1 cellular context compared by ENCODE assay signal in genomic region chr22:35443790-35444684, GRCh38.
TF ChIP-seq lines count a peak whose summit lies in the region.

No MANE protein-coding gene starts in this region.

TF ChIP-seq in IMR-90, 13 proteins besides CTCF, POLR2A, EP300 and RAD21 (continued from another document):
- no peak for TF ChIP-seq RFX5 (IDR thresholded peaks at IDR 0.05; ENCODE audit: low read depth, low read length)
- TF ChIP-seq CEBPB (IDR thresholded peaks at IDR 0.05; ENCODE audit: low read depth, low read length): no peak
- TF ChIP-seq USF2 (IDR thresholded peaks at IDR 0.05; ENCODE audit: low read depth, low read length): no peak
- no peak for TF ChIP-seq BHLHE40 (IDR thresholded peaks at IDR 0.05; ENCODE audit: low read depth, low read length)
- no peak for TF ChIP-seq ELK1 (IDR thresholded peaks at IDR 0.05; ENCODE audit: borderline replicate concordance, low read depth, low read length)
- TF ChIP-seq MAZ (IDR thresholded peaks at IDR 0.05; ENCODE audit: borderline replicate concordance, low read depth, low read length): no peak
- no peak for TF ChIP-seq NFE2L2 (IDR thresholded peaks at IDR 0.05; ENCODE audit: low read depth, low read length)
- no peak for TF ChIP-seq SMC3 (IDR thresholded peaks at IDR 0.05; ENCODE audit: low read depth, low read length)
